Comparison of ENCODE assay signal across 1 cellular context in the genomic region with DNA sequence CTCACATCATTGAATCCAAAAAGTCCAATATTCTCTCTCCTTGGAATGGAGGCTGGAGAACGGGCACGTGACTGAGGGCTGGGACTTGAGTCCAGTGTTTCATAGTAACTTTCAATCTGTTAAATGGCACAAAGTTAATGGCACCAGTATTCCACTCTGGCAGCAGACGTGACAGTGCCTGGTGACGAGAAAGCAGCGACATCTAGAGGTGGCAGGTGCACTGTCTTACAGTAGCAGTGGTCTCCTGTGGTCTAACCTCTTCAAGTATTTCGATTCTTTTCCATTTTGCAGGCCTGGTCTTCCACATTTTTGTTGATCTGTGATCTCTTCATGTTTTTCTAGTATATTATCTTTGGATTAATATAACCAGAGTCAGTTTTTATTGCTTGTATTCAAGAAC.
TF ChIP-seq lines count a peak whose summit lies in the region.

No MANE protein-coding gene starts in this region.

TF ChIP-seq in K562, 482 proteins besides CTCF, POLR2A, EP300 and RAD21 (continued from another document):
- TF ChIP-seq, protein P1, sequence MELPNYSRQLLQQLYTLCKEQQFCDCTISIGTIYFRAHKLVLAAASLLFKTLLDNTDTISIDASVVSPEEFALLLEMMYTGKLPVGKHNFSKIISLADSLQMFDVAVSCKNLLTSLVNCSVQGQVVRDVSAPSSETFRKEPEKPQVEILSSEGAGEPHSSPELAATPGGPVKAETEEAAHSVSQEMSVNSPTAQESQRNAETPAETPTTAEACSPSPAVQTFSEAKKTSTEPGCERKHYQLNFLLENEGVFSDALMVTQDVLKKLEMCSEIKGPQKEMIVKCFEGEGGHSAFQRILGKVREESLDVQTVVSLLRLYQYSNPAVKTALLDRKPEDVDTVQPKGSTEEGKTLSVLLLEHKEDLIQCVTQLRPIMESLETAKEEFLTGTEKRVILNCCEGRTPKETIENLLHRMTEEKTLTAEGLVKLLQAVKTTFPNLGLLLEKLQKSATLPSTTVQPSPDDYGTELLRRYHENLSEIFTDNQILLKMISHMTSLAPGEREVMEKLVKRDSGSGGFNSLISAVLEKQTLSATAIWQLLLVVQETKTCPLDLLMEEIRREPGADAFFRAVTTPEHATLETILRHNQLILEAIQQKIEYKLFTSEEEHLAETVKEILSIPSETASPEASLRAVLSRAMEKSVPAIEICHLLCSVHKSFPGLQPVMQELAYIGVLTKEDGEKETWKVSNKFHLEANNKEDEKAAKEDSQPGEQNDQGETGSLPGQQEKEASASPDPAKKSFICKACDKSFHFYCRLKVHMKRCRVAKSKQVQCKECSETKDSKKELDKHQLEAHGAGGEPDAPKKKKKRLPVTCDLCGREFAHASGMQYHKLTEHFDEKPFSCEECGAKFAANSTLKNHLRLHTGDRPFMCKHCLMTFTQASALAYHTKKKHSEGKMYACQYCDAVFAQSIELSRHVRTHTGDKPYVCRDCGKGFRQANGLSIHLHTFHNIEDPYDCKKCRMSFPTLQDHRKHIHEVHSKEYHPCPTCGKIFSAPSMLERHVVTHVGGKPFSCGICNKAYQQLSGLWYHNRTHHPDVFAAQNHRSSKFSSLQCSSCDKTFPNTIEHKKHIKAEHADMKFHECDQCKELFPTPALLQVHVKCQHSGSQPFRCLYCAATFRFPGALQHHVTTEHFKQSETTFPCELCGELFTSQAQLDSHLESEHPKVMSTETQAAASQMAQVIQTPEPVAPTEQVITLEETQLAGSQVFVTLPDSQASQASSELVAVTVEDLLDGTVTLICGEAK (IDR thresholded peaks at IDR 0.05) = no peak
- TF ChIP-seq, protein P1 (CRISPR knock-in tag; IDR thresholded peaks at IDR 0.05) = no peak
- TF ChIP-seq ZBTB7A (IDR thresholded peaks at IDR 0.05; ENCODE audit: borderline replicate concordance, control insufficient read depth, low read depth, low read length) (0 out of 2 replicates have a peak, but pooled peaks have one; percentile 19), SMARCC2 (IDR thresholded peaks at IDR 0.05; ENCODE audit: low read depth) (no peak), ATF1 (CRISPR knock-in tag; IDR thresholded peaks at IDR 0.05) (no peak), ATF1 (tag; IDR thresholded peaks at IDR 0.05) (0 out of 2 replicates have a peak, but pooled peaks have one; percentile 13), MYNN (IDR thresholded peaks at IDR 0.05) (no peak), MYNN (CRISPR knock-in tag; IDR thresholded peaks at IDR 0.05) (no peak), EWSR1 (IDR thresholded peaks at IDR 0.05; ENCODE audit: borderline replicate concordance, low read depth, partially characterized antibody) (no peak), ZNF212 (CRISPR knock-in tag; IDR thresholded peaks at IDR 0.05) (no peak), FOXM1 (IDR thresholded peaks at IDR 0.05; ENCODE audit: low read depth) (no peak), FOXM1 (CRISPR knock-in tag; IDR thresholded peaks at IDR 0.05; ENCODE audit: low read depth) (no peak), MCM2 (IDR thresholded peaks at IDR 0.05; ENCODE audit: low read depth) (no peak), ZNF347 (CRISPR knock-in tag; IDR thresholded peaks at IDR 0.05; ENCODE audit: low read depth) (no peak), KDM2B (CRISPR knock-in tag; IDR thresholded peaks at IDR 0.05) (no peak), POLR3G (IDR thresholded peaks at IDR 0.05; ENCODE audit: extremely low read depth, insufficient read length, insufficient replicate concordance) (no peak), PCBP1 (IDR thresholded peaks at IDR 0.05; ENCODE audit: low read depth, low read length, poor library complexity, severe bottlenecking) (no peak), SMAD4 (CRISPR knock-in tag; conservative IDR thresholded peaks at IDR 0.05) (no peak), ZKSCAN3 (CRISPR knock-in tag; IDR thresholded peaks at IDR 0.05) (peak; percentile 24; the same call in 1 of the 2 replicates)
- TF ChIP-seq, protein P2, sequence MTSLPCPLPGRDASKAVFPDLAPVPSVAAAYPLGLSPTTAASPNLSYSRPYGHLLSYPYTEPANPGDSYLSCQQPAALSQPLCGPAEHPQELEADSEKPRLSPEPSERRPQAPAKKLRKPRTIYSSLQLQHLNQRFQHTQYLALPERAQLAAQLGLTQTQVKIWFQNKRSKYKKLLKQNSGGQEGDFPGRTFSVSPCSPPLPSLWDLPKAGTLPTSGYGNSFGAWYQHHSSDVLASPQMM (CRISPR knock-in tag; IDR thresholded peaks at IDR 0.05) = no peak
- TF ChIP-seq, protein P3, sequence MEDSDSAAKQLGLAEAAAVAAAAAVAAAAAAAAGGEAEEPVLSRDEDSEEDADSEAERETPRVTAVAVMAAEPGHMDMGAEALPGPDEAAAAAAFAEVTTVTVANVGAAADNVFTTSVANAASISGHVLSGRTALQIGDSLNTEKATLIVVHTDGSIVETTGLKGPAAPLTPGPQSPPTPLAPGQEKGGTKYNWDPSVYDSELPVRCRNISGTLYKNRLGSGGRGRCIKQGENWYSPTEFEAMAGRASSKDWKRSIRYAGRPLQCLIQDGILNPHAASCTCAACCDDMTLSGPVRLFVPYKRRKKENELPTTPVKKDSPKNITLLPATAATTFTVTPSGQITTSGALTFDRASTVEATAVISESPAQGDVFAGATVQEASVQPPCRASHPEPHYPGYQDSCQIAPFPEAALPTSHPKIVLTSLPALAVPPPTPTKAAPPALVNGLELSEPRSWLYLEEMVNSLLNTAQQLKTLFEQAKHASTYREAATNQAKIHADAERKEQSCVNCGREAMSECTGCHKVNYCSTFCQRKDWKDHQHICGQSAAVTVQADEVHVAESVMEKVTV (CRISPR knock-in tag; IDR thresholded peaks at IDR 0.05) = peak; percentile 20; the same call in 1 of the 2 replicates
- TF ChIP-seq, protein P4, sequence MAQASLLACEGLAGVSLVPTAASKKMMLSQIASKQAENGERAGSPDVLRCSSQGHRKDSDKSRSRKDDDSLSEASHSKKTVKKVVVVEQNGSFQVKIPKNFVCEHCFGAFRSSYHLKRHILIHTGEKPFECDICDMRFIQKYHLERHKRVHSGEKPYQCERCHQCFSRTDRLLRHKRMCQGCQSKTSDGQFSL (CRISPR knock-in tag; IDR thresholded peaks at IDR 0.05) = no peak
- TF ChIP-seq, protein P4 (tag; IDR thresholded peaks at IDR 0.05) = no peak
- TF ChIP-seq, protein P5, sequence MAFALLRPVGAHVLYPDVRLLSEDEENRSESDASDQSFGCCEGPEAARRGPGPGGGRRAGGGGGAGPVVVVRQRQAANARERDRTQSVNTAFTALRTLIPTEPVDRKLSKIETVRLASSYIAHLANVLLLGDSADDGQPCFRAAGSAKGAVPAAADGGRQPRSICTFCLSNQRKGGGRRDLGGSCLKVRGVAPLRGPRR (CRISPR knock-in tag; IDR thresholded peaks at IDR 0.05) = no peak
- TF ChIP-seq, protein P6, sequence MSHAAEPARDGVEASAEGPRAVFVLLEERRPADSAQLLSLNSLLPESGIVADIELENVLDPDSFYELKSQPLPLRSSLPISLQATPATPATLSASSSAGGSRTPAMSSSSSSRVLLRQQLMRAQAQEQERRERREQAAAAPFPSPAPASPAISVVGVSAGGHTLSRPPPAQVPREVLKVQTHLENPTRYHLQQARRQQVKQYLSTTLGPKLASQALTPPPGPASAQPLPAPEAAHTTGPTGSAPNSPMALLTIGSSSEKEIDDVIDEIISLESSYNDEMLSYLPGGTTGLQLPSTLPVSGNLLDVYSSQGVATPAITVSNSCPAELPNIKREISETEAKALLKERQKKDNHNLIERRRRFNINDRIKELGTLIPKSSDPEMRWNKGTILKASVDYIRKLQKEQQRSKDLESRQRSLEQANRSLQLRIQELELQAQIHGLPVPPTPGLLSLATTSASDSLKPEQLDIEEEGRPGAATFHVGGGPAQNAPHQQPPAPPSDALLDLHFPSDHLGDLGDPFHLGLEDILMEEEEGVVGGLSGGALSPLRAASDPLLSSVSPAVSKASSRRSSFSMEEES (CRISPR knock-in tag; IDR thresholded peaks at IDR 0.05) = peak; percentile 50; the same call in 1 of the 2 replicates
- TF ChIP-seq, protein P7, sequence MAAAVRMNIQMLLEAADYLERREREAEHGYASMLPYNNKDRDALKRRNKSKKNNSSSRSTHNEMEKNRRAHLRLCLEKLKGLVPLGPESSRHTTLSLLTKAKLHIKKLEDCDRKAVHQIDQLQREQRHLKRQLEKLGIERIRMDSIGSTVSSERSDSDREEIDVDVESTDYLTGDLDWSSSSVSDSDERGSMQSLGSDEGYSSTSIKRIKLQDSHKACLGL (CRISPR knock-in tag; IDR thresholded peaks at IDR 0.05; ENCODE audit: borderline replicate concordance, poor library complexity, severe bottlenecking) = no peak
- TF ChIP-seq, protein P8, sequence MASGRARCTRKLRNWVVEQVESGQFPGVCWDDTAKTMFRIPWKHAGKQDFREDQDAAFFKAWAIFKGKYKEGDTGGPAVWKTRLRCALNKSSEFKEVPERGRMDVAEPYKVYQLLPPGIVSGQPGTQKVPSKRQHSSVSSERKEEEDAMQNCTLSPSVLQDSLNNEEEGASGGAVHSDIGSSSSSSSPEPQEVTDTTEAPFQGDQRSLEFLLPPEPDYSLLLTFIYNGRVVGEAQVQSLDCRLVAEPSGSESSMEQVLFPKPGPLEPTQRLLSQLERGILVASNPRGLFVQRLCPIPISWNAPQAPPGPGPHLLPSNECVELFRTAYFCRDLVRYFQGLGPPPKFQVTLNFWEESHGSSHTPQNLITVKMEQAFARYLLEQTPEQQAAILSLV (tag; IDR thresholded peaks at IDR 0.05) = no peak
